7 cellular contexts compared by ENCODE assay signal in genomic region chr1:9789700-9790099, GRCh38. TPM values are rescaled to one million over a fixed set of nuclear protein-coding genes. Genes with fewer than 3 reads are reported as not detected.
DNase-seq lines count a peak whose midpoint lies in the region; ATAC-seq, FAIRE-seq and TF ChIP-seq lines count a peak whose summit lies in the region.
"Not testable (repeated sequence)": the region's sequence is repeated elsewhere in the genome, so short reads cannot be mapped to it uniquely, and the experiment has no call there.

No MANE protein-coding gene starts in this region.

- peaks cover 27% of the 10 kb centered on the region for H4K20me1 ChIP-seq in DND-41 (ENCODE audit: insufficient read depth, low read length)
- not testable (repeated sequence) for H4K20me1 ChIP-seq in OCI-LY7 (ENCODE audit: insufficient read depth, low read length); GM12878 (ENCODE audit: control insufficient read depth, insufficient read depth)

- SMC1A ChIA-PET in GM12878 (lab: Charles Lee; ENCODE audit: uncharacterized antibody, unreplicated experiment): interaction anchor here (12.4 kb wide), 1 partner anchor 78 kb away, joined by 428 read pairs; no protein-coding TSS in a partner anchor

- BruUV-seq in OCI-LY7 (replicated peaks; lab: Mats Ljungman, UMichigan); GM12878 (replicated peaks; lab: Mats Ljungman, UMichigan): not testable (repeated sequence)

- FAIRE-seq in GM12878 (lab: Jason Lieb, UNC): not testable (repeated sequence)

- not testable (repeated sequence) for DNase-seq in CD4-positive, alpha-beta T cell; DND-41; OCI-LY7 (ENCODE audit: low spot score); GM12878 (ENCODE audit: low read depth, low spot score); memory B cell (ENCODE audit: low spot score in 2 of 2)
- DNase-seq in sigmoid colon: peak; percentile 3

- not testable (repeated sequence) for H3K9me3 Mint-ChIP-seq in CD4-positive, alpha-beta T cell; IgD-negative memory B cell; memory B cell

- H3K9ac ChIP-seq in DND-41 (ENCODE audit: low read depth, low read length); GM12878 (ENCODE audit: control insufficient read depth, insufficient read depth, low read length): not testable (repeated sequence)

- peaks cover 97% of the 10 kb centered on the region for H3K79me2 ChIP-seq in DND-41 (ENCODE audit: insufficient read depth, low read length)
- H3K79me2 ChIP-seq in OCI-LY7 (ENCODE audit: insufficient read depth, low read depth, low read length): peaks cover 91% of the 10 kb centered on the region
- H3K79me2 ChIP-seq in GM12878 (ENCODE audit: control insufficient read depth, insufficient read depth, low read length): peaks cover 40% of the 10 kb centered on the region

- not testable (repeated sequence) for H3K4me2 ChIP-seq in DND-41 (ENCODE audit: insufficient read depth, low read length); OCI-LY7 (ENCODE audit: low read length); GM12878 (ENCODE audit: control insufficient read depth, insufficient read depth)

- intact Hi-C loops in CD4-positive, alpha-beta T cell (cut with DNase I, micrococcal nuclease): loop anchor here in 1 of 2 experiments (10.0 kb wide), 1 partner anchor 155 kb away; the partner anchor contains the start of genes LZIC and NMNAT1
- intact Hi-C loops in OCI-LY7 (cut with micrococcal nuclease; ENCODE audit: unreplicated experiment); sigmoid colon (cut with DNase I): not testable (repeated sequence)
- intact Hi-C loops in GM12878 (cut with micrococcal nuclease; ENCODE audit: unreplicated experiment): loop anchor here (10.0 kb wide), 1 partner anchor 245 kb away; the partner anchor contains the start of gene UBE4B

- H3K27me3 Mint-ChIP-seq in CD4-positive, alpha-beta T cell; IgD-negative memory B cell; memory B cell: not testable (repeated sequence)

- not testable (repeated sequence) for H3K4me3 Mint-ChIP-seq in CD4-positive, alpha-beta T cell; memory B cell
- peak overlapping the region in 1 of 4 donors; percentile 1 for H3K4me3 Mint-ChIP-seq in IgD-negative memory B cell

- peaks cover 28% of the 10 kb centered on the region for H3K4me1 ChIP-seq in DND-41 (ENCODE audit: insufficient read depth, low read length)
- peaks cover 57% of the 10 kb centered on the region for H3K4me1 ChIP-seq in OCI-LY7 (ENCODE audit: insufficient read depth, low read length, poor library complexity, severe bottlenecking)
- H3K4me1 ChIP-seq in GM12878 (ENCODE audit: control insufficient read depth, insufficient read depth, low read length): peaks cover 26% of the 10 kb centered on the region
- peaks cover 0 to 22% (median 11%) of the 10 kb centered on the region in 4 donors for H3K4me1 ChIP-seq in sigmoid colon

- H3K36me3 ChIP-seq in DND-41 (ENCODE audit: insufficient read depth, low read length); GM12878 (ENCODE audit: control insufficient read depth in 2 of 2, insufficient read depth in 2 of 2, low read length in 1 of 2); sigmoid colon: not testable (repeated sequence)
- H3K36me3 ChIP-seq in OCI-LY7 (ENCODE audit: insufficient read depth, low read length): peaks cover 22% of the 10 kb centered on the region

- RAD21 ChIA-PET in GM12878 (lab: Charles Lee; ENCODE audit: unreplicated experiment): interaction anchor here (0.6 kb wide), 1 partner anchor 120 kb away, joined by 5 read pairs; no protein-coding TSS in a partner anchor

- not testable (repeated sequence) for H2AFZ ChIP-seq in DND-41 (ENCODE audit: low read depth, low read length); OCI-LY7 (ENCODE audit: low read length); GM12878 (ENCODE audit: control insufficient read depth, low read depth, low read length)

- not testable (repeated sequence) for TF ChIP-seq POLR2A in GM12878 (IDR thresholded peaks at IDR 0.05; ENCODE audit: low read depth, low read length); sigmoid colon (IDR thresholded peaks at IDR 0.05)

- peak overlapping the region; percentile 71 for H3K27ac Mint-ChIP-seq in CD4-positive, alpha-beta T cell
- H3K27ac Mint-ChIP-seq in IgD-negative memory B cell (peak overlapping the region in 2 of 3 donors; percentile 13 to 83), memory B cell (peak overlapping the region; percentile 31)

- peaks cover 62% of the 10 kb centered on the region for H3K4me1 Mint-ChIP-seq in CD4-positive, alpha-beta T cell (ENCODE audit: low read depth)
- H3K4me1 Mint-ChIP-seq in IgD-negative memory B cell (peaks cover 21 to 39% (median 29%) of the 10 kb centered on the region in 3 donors), memory B cell (peaks cover 34% of the 10 kb centered on the region)

- CTCF ChIA-PET in CD4-positive, alpha-beta T cell (lab: Charles Lee); OCI-LY7 (lab: Charles Lee; ENCODE audit: unreplicated experiment): not testable (repeated sequence)
- CTCF ChIA-PET in GM12878 (lab: Yijun Ruan, JAX): interaction anchor here (0.9 kb wide), 1 partner anchor 13 kb away, joined by 4 read pairs; no protein-coding TSS in a partner anchor

- not testable (repeated sequence) for H3K27ac ChIP-seq in CD4-positive, alpha-beta T cell (ENCODE audit: low read depth, low read length); GM12878 (ENCODE audit: control insufficient read depth, insufficient read depth); sigmoid colon
- H3K27ac ChIP-seq in DND-41 (ENCODE audit: low read length) (peak overlapping the region; percentile 94; the same call in 1 of the 2 replicates), OCI-LY7 (ENCODE audit: low read depth, low read length, poor library complexity, severe bottlenecking) (peak overlapping the region; percentile 97)

- not testable (repeated sequence) for H3K36me3 Mint-ChIP-seq in CD4-positive, alpha-beta T cell (ENCODE audit: low read depth); IgD-negative memory B cell; memory B cell

- not testable (repeated sequence) for H3K9me2 ChIP-seq in OCI-LY7 (ENCODE audit: insufficient read depth, low read length)

- not testable (repeated sequence) for H3K4me3 ChIP-seq in DND-41 (ENCODE audit: low read depth in 1 of 2, low read length in 2 of 2); OCI-LY7 (ENCODE audit: low read depth, low read length, poor library complexity, severe bottlenecking); GM12878; sigmoid colon

- not testable (repeated sequence) for TF ChIP-seq RAD21 in GM12878 (IDR thresholded peaks at IDR 0.05; ENCODE audit: insufficient read depth, low read depth, low read length)

- WGBS in GM12878 (ENCODE audit: insufficient coverage, insufficient replicate concordance, low lambda C conversion rate, missing lambda C conversion rate): 60% methylated on average over 4 of the region's 4 CpGs
- WGBS in sigmoid colon, 2 donors: 92 to 96% methylated on average over 4 of the region's 4 CpGs

- not testable (repeated sequence) for ATAC-seq in CD4-positive, alpha-beta T cell (ENCODE audit: poor library complexity); DND-41 (ENCODE audit: insufficient read depth, low read depth); GM12878; memory B cell (ENCODE audit: low read depth)

- in situ Hi-C loops in GM12878 (cut with MboI): loop anchor here (5.0 kb wide), 1 partner anchor 78 kb away; no protein-coding TSS in a partner anchor

- not testable (repeated sequence) for TF ChIP-seq EP300 in GM12878 (IDR thresholded peaks at IDR 0.05; ENCODE audit: borderline replicate concordance in 1 of 2, control insufficient read depth in 1 of 2, low read depth in 2 of 2, low read length in 2 of 2); sigmoid colon (IDR thresholded peaks at IDR 0.05)

- H3K9me3 ChIP-seq in CD4-positive, alpha-beta T cell (ENCODE audit: control insufficient read depth, low read length); DND-41 (ENCODE audit: insufficient read depth, low read length, severe bottlenecking); OCI-LY7 (ENCODE audit: low read length); GM12878 (replicated peaks; ENCODE audit: control insufficient read depth, insufficient read depth, low read length); sigmoid colon: not testable (repeated sequence)

- TF ChIP-seq CTCF in CD4-positive, alpha-beta T cell (IDR thresholded peaks at IDR 0.05); DND-41 (IDR thresholded peaks at IDR 0.05; ENCODE audit: borderline replicate concordance, extremely low read depth, low read length, poor library complexity, severe bottlenecking); OCI-LY7 (conservative IDR thresholded peaks at IDR 0.05; ENCODE audit: low read length); GM12878 (IDR thresholded peaks at IDR 0.05 in 2 of 3, conservative IDR thresholded peaks at IDR 0.05 in 1 of 3; ENCODE audit: control insufficient read depth in 2 of 3, extremely low read depth in 1 of 3, insufficient read depth in 1 of 3, low read depth in 3 of 3, low read length in 3 of 3); sigmoid colon (IDR thresholded peaks at IDR 0.05): not testable (repeated sequence)

- not testable (repeated sequence) for H3K27me3 ChIP-seq in CD4-positive, alpha-beta T cell (ENCODE audit: control insufficient read depth, insufficient read depth, low read length); DND-41 (ENCODE audit: insufficient read depth, low read length, poor library complexity); GM12878 (replicated peaks in 1 of 2; ENCODE audit: control insufficient read depth in 2 of 2, insufficient read depth in 2 of 2, low read length in 1 of 2); sigmoid colon

- POLR2A ChIA-PET in CD4-positive, alpha-beta T cell (lab: Charles Lee); GM12878 (lab: Charles Lee): not testable (repeated sequence)
- POLR2A ChIA-PET in OCI-LY7 (lab: Charles Lee): interaction anchor here (0.9 to 8.5 kb wide), 2 partner anchors 74 to 127 kb away, joined by 5 to 141 read pairs; no protein-coding TSS in a partner anchor

RNA-seq across cellular contexts. Expression of gene CLSTN1, which starts 34.1 kb away (rescaled TPM):
- 10 to 100 TPM; 66.8 to 68.1 TPM for total RNA-seq in CD4-positive, alpha-beta T cell
- polyA plus RNA-seq in IgD-negative memory B cell (24.7 TPM), GM12878 (2011; rRNA removed) (7.0 and 11.7 TPM in 2 replicates), GM12878 (2014; fragmentation: Illumina TruSeq; extraction: Trizol) (31.3 and 37.6 TPM in 2 replicates), GM12878 (2014; fragmentation: Nextera tagmentation; extraction: Ambion mirVana) (1 to 10 TPM; 2.7 to 5.6 TPM), GM12878 (2014; rRNA removed) (29.5 and 32.0 TPM in 2 replicates), GM12878 (2016; fragmentation: Nextera tagmentation; extraction: Ambion mirVana) (10 to 100 TPM in 1 of 2 experiments, 1 to 10 TPM in 1; 6.5 to 24.9 TPM), sigmoid colon (100 to 1,000 TPM in 1 of 3 donors, 10 to 100 TPM in 2; 21.0 to 105 (median 28.9) TPM)
- total RNA-seq in OCI-LY7 (2014; rRNA removed; shearing (Covaris generic)): 49.4 and 58.6 TPM in 2 replicates
- total RNA-seq in OCI-LY7 (2022) (124 and 141 TPM in 2 replicates), GM12878 (2014; rRNA removed) (24.9 and 32.3 TPM in 2 replicates), GM12878 (2014; rRNA removed; fragmentation: Illumina TruSeq; extraction: Trizol) (18.4 and 21.5 TPM in 2 replicates), GM12878 (2021) (63.2 and 64.4 TPM in 2 replicates), sigmoid colon (10 to 100 TPM; 33.9 to 71.2 (median 36.4) TPM)
- total RNA-seq in GM12878 (2013; cell fraction: nucleolus; rRNA removed): 36.4 and 44.3 TPM in 2 replicates
- polyA plus RNA-seq in GM12878 (2011; ENCODE audit: low read depth): 22.3 TPM
- polyA plus RNA-seq in GM12878 (2011; cell fraction: cytosol; rRNA removed): 18.3 and 21.7 TPM in 2 replicates
- polyA plus RNA-seq in GM12878 (2011; cell fraction: nucleus; rRNA removed): 25.4 and 32.6 TPM in 2 replicates
- polyA plus RNA-seq in GM12878 (2012): 46.2 and 49.9 TPM in 2 replicates
- polyA minus RNA-seq in GM12878 (2011; rRNA and poly(A)+ RNA removed): 14.1 and 17.1 TPM in 2 replicates
- 16.7 and 19.6 TPM in 2 replicates for polyA minus RNA-seq in GM12878 (2011; cell fraction: cytosol; rRNA and poly(A)+ RNA removed)
- polyA minus RNA-seq in GM12878 (2011; cell fraction: nucleus; rRNA and poly(A)+ RNA removed): 6.3 and 11.1 TPM in 2 replicates
